ENCODE assay signal across 1 cellular context in the genomic region with DNA sequence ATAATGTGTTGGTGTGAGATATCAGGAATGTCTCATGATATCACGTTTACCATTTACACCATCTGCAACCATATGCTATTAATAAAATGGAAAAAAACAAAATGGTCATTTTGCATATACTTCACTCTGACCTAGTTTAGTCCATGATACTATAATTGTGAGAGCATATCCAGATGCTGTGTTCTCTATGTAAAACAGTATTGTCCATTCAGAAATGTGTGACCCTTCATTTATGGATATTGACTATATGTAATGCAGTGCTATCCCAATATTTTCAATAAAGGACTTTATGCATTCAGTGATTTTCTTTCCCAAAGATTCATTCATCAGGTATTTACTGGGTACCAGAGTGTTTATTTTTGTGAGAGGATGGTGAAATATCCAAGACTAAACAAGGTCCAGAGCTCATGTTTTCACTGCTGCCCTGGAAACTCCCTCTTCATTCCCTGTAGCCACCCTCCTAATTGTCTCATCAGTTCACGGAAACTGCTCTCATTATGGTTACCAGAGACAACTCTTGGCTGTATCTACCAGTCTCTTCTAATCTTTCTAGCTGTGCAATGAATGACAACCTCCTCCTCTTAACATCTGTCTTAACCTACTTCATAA.
TF ChIP-seq lines count a peak whose summit lies in the region.

No MANE protein-coding gene starts in this region.

TF ChIP-seq in K562, 482 proteins besides CTCF, POLR2A, EP300 and RAD21 (continued from another document):
- no peak for TF ChIP-seq ESRRB (CRISPR knock-in tag; IDR thresholded peaks at IDR 0.05; ENCODE audit: borderline replicate concordance)
- no peak for TF ChIP-seq THAP7 (CRISPR knock-in tag; IDR thresholded peaks at IDR 0.05)
- no peak for TF ChIP-seq USF2 (CRISPR knock-in tag; IDR thresholded peaks at IDR 0.05)
- no peak for TF ChIP-seq MBD1 (CRISPR knock-in tag; IDR thresholded peaks at IDR 0.05)
- no peak for TF ChIP-seq PHF20 (IDR thresholded peaks at IDR 0.05; ENCODE audit: partially characterized antibody)
- no peak for TF ChIP-seq NR2C1 (IDR thresholded peaks at IDR 0.05)
- TF ChIP-seq NR2C1 (tag; IDR thresholded peaks at IDR 0.05), result no peak
- no peak for TF ChIP-seq ZFP30 (CRISPR knock-in tag; IDR thresholded peaks at IDR 0.05; ENCODE audit: borderline replicate concordance)
- no peak for TF ChIP-seq ZNF239 (CRISPR knock-in tag; IDR thresholded peaks at IDR 0.05)
- TF ChIP-seq, protein P1, sequence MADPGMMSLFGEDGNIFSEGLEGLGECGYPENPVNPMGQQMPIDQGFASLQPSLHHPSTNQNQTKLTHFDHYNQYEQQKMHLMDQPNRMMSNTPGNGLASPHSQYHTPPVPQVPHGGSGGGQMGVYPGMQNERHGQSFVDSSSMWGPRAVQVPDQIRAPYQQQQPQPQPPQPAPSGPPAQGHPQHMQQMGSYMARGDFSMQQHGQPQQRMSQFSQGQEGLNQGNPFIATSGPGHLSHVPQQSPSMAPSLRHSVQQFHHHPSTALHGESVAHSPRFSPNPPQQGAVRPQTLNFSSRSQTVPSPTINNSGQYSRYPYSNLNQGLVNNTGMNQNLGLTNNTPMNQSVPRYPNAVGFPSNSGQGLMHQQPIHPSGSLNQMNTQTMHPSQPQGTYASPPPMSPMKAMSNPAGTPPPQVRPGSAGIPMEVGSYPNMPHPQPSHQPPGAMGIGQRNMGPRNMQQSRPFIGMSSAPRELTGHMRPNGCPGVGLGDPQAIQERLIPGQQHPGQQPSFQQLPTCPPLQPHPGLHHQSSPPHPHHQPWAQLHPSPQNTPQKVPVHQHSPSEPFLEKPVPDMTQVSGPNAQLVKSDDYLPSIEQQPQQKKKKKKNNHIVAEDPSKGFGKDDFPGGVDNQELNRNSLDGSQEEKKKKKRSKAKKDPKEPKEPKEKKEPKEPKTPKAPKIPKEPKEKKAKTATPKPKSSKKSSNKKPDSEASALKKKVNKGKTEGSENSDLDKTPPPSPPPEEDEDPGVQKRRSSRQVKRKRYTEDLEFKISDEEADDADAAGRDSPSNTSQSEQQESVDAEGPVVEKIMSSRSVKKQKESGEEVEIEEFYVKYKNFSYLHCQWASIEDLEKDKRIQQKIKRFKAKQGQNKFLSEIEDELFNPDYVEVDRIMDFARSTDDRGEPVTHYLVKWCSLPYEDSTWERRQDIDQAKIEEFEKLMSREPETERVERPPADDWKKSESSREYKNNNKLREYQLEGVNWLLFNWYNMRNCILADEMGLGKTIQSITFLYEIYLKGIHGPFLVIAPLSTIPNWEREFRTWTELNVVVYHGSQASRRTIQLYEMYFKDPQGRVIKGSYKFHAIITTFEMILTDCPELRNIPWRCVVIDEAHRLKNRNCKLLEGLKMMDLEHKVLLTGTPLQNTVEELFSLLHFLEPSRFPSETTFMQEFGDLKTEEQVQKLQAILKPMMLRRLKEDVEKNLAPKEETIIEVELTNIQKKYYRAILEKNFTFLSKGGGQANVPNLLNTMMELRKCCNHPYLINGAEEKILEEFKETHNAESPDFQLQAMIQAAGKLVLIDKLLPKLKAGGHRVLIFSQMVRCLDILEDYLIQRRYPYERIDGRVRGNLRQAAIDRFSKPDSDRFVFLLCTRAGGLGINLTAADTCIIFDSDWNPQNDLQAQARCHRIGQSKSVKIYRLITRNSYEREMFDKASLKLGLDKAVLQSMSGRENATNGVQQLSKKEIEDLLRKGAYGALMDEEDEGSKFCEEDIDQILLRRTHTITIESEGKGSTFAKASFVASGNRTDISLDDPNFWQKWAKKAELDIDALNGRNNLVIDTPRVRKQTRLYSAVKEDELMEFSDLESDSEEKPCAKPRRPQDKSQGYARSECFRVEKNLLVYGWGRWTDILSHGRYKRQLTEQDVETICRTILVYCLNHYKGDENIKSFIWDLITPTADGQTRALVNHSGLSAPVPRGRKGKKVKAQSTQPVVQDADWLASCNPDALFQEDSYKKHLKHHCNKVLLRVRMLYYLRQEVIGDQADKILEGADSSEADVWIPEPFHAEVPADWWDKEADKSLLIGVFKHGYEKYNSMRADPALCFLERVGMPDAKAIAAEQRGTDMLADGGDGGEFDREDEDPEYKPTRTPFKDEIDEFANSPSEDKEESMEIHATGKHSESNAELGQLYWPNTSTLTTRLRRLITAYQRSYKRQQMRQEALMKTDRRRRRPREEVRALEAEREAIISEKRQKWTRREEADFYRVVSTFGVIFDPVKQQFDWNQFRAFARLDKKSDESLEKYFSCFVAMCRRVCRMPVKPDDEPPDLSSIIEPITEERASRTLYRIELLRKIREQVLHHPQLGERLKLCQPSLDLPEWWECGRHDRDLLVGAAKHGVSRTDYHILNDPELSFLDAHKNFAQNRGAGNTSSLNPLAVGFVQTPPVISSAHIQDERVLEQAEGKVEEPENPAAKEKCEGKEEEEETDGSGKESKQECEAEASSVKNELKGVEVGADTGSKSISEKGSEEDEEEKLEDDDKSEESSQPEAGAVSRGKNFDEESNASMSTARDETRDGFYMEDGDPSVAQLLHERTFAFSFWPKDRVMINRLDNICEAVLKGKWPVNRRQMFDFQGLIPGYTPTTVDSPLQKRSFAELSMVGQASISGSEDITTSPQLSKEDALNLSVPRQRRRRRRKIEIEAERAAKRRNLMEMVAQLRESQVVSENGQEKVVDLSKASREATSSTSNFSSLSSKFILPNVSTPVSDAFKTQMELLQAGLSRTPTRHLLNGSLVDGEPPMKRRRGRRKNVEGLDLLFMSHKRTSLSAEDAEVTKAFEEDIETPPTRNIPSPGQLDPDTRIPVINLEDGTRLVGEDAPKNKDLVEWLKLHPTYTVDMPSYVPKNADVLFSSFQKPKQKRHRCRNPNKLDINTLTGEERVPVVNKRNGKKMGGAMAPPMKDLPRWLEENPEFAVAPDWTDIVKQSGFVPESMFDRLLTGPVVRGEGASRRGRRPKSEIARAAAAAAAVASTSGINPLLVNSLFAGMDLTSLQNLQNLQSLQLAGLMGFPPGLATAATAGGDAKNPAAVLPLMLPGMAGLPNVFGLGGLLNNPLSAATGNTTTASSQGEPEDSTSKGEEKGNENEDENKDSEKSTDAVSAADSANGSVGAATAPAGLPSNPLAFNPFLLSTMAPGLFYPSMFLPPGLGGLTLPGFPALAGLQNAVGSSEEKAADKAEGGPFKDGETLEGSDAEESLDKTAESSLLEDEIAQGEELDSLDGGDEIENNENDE (IDR thresholded peaks at IDR 0.05; ENCODE audit: low read depth, low read length), result no peak
